Comparison of ENCODE assay signal across 8 cellular contexts in genomic region chr16:15682105-15682570, GRCh38. TPM values are rescaled to one million over a fixed set of nuclear protein-coding genes. Genes with fewer than 3 reads are reported as not detected.
DNase-seq lines count a peak whose midpoint lies in the region; ATAC-seq and TF ChIP-seq lines count a peak whose summit lies in the region.

No MANE protein-coding gene starts in this region.

- TF ChIP-seq CTCF in GM13977 (IDR thresholded peaks at IDR 0.05; ENCODE audit: extremely low read depth, insufficient read depth, missing control alignments) = peak; percentile 40
- no peak; the same call in 1 of the 2 replicates for TF ChIP-seq CTCF in RWPE1 (conservative IDR thresholded peaks at IDR 0.05; ENCODE audit: low read depth)
- TF ChIP-seq CTCF in astrocyte of the cerebellum (IDR thresholded peaks at IDR 0.05; ENCODE audit: low read depth, low read length, missing control alignments) = peak; percentile 66

- DNase-seq in AG08395 (ENCODE audit: low spot score) (peak; percentile 56), GM13977 (ENCODE audit: low spot score) (no peak), RWPE1 (ENCODE audit: low spot score) (peak; percentile 50), astrocyte of the cerebellum (ENCODE audit: low read depth) (peak; percentile 39), left colon (peak in 1 of 2 donors; percentile 30), superior temporal gyrus (ENCODE audit: extremely low spot score) (peak; percentile 79), activated gamma-delta T cell (lab: John Stamatoyannopoulos, UW) (no peak)

- POLR2A ChIA-PET in RWPE1 (lab: Yijun Ruan, JAX; ENCODE audit: low non-redundant PET) = no interaction called here

- ATAC-seq in left colon (peak; percentile 52), GM21529 (IDR thresholded peaks at IDR 0.05; ENCODE audit: unreplicated experiment) (no peak)

- CTCF ChIA-PET in RWPE1 (lab: Yijun Ruan, JAX) = interaction anchor here (0.7 to 1.8 kb wide), 4 partner anchors 13 to 39 kb away, joined by 3 to 9 read pairs (median 4); partner anchors contain the start of gene MARF1

- H3K27ac ChIP-seq in RWPE1 = no peak overlapping the region

- intact Hi-C loops in left colon (cut with DNase I, micrococcal nuclease) = no loop called here

- H3K4me3 ChIP-seq in astrocyte of the cerebellum (ENCODE audit: low read depth, low read length) = no peak overlapping the region

- in situ Hi-C loops in GM13977 (cut with MboI; ENCODE audit: low pct_unique_long_range_greater_than_20kb, low sequenced_read_pairs, unreplicated experiment) (no loop called here), astrocyte of the cerebellum (cut with HindIII; ENCODE audit: low sequenced_read_pairs) (no loop called here)

RNA-seq across cellular contexts. Expression of gene NDE1, which starts 32.1 kb away (rescaled TPM):
- 10 to 100 TPM; 24.8 to 30.9 TPM for total RNA-seq in left colon

RNA-seq across cellular contexts. Expression of gene MARF1, which starts 39.2 kb away (rescaled TPM):
- total RNA-seq in left colon = 10 to 100 TPM; 54.5 to 85.9 TPM

Comparison
In these comparisons a context has a peak if more than half of its experiments do, and no peak if none do; other contexts are left out.
1. DNase-seq: peak in AG08395 (single experiment), RWPE1 (single experiment), astrocyte of the cerebellum (single experiment) and superior temporal gyrus (single experiment); none in GM13977 (single experiment) and activated gamma-delta T cell (single experiment).